ENCODE assay signal across 1 cellular context in the genomic region with DNA sequence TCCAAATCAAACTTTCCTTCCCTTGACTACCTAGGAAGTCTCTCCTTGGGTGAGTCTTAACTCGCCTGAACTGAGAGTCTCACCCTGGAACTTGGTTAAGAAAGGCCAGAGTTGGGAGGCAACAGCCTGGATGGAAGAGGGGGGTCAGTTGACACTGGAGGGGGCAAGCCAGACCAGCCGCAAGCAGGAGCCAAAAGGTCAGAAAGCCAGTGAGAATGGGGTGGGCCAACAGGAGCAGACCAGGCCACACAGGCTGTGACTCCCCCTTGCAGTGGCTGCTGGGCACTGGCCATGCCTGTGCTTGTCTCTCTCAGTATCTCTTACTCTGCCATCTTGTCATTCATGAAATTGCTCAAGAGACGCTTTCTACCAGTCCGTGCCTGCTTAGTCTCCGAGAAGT.
TF ChIP-seq lines count a peak whose summit lies in the region.

No MANE protein-coding gene starts in this region.

TF ChIP-seq in HepG2, 621 proteins besides CTCF, POLR2A, EP300 and RAD21 (continued from another document):
- TF ChIP-seq SP2 (CRISPR knock-in tag; IDR thresholded peaks at IDR 0.05) (no peak), RBFOX2 (IDR thresholded peaks at IDR 0.05; ENCODE audit: low read depth, low read length) (no peak), ZSCAN29 (CRISPR knock-in tag; conservative IDR thresholded peaks at IDR 0.05) (no peak)
